15 cellular contexts compared by ENCODE assay signal in the genomic region with DNA sequence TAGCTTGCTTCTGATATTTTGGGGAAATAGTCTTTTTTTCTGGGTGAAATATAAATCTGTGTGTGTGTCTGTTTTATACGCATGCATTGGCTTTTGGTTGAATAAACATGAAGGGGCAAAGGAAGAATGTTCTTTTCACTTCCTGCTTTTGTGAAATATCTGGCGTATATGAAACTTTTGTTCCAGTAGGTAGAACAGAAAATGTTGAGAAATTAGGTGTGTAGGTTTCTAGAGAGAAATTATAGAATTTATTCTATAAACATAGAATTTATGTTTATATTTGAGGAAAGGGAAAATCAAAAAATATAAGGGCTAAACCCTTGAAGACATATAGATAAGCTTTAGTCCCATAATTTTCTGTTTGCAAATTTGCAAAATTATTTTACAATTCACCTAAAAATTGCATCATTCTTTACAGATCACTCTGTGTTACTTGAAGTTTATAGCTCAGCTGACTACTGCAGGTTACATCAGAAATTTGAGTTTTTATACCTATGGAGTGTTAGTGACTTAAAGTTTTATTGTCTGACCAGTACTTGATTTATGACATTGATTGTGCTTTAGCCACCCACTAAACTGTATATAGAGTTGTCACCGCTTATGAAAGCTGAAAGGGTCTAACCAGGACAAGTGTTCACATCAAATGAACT.
A peak's percentile ranks its signal among the peaks of the same experiment; 100 is the strongest.
DNase-seq lines count a peak whose midpoint lies in the region; ATAC-seq and TF ChIP-seq lines count a peak whose summit lies in the region.
"Had no signal": no experiment of that assay in that cellular context is flagged by ENCODE, and none has a peak within 500 bp of the region (broad histone marks: within the 10 kb centered on the region; RNA-seq: fewer than 3 reads in every experiment).

No MANE protein-coding gene starts in this region.

- no peak overlapping the region for H2AFZ ChIP-seq in GM23338

- no peak overlapping the region for H3K4me3 Mint-ChIP-seq in GM23338
- H3K4me3 Mint-ChIP-seq in activated B cell treated with CpG ODN at 0.5 μM for 24 hours, result peak overlapping the region; percentile 54
- H3K4me3 Mint-ChIP-seq in memory B cell, result no peak overlapping the region
- H3K4me3 Mint-ChIP-seq in activated T-helper 17 cell treated with anti-CD3 and anti-CD28 coated beads, Interleukin-2, amount 50 U/mL, for 72 hours, result no peak overlapping the region
- H3K4me3 Mint-ChIP-seq: CD8-positive, alpha-beta memory T cell had no signal

- H3K9me3 Mint-ChIP-seq in GM23338 (peaks cover 12% of the 10 kb centered on the region; the same call in 2 of the 3 replicates), activated B cell treated with CpG ODN at 0.5 μM for 24 hours (peaks cover 6% of the 10 kb centered on the region), memory B cell (no peaks in the 10 kb centered on the region)
- no peaks in the 10 kb centered on the region for H3K9me3 Mint-ChIP-seq in activated T-helper 17 cell treated with anti-CD3 and anti-CD28 coated beads, Interleukin-2, amount 50 U/mL, for 72 hours
- H3K9me3 Mint-ChIP-seq: CD8-positive, alpha-beta memory T cell had no signal

- H3K4me2 ChIP-seq in GM23338, result no peak overlapping the region

- no peak overlapping the region for H3K4me3 ChIP-seq in GM23338
- H3K4me3 ChIP-seq in upper lobe of right lung, result no peak overlapping the region
- H3K4me3 ChIP-seq: MG63 had no signal

- H3K27ac ChIP-seq in GM23338 (ENCODE audit: low read depth) (no peak overlapping the region), upper lobe of right lung (no peak overlapping the region)

- H3K4me1 Mint-ChIP-seq in GM23338, result no peaks in the 10 kb centered on the region
- H3K4me1 Mint-ChIP-seq in activated B cell treated with CpG ODN at 0.5 μM for 24 hours, result peaks cover 51% of the 10 kb centered on the region
- peaks cover 19% of the 10 kb centered on the region for H3K4me1 Mint-ChIP-seq in memory B cell
- H3K4me1 Mint-ChIP-seq in activated T-helper 17 cell treated with anti-CD3 and anti-CD28 coated beads, Interleukin-2, amount 50 U/mL, for 72 hours, result peaks cover 9% of the 10 kb centered on the region

- POLR2A ChIA-PET in activated B cell treated with CpG ODN at 0.5 μM for 24 hours (lab: Charles Lee), result interaction anchor here (0.6 to 3.2 kb wide), 11 partner anchors 8 to 179 kb away, joined by 3 to 56 read pairs (median 3); a partner anchor contains a TSS

- H3K4me1 ChIP-seq in GM23338 (ENCODE audit: insufficient read depth) (no peaks in the 10 kb centered on the region), upper lobe of right lung (no peaks in the 10 kb centered on the region)

- H3K27me3 Mint-ChIP-seq in GM23338 (ENCODE audit: insufficient read depth, low read depth, poor library complexity), result no peaks in the 10 kb centered on the region
- no peaks in the 10 kb centered on the region for H3K27me3 Mint-ChIP-seq in activated B cell treated with CpG ODN at 0.5 μM for 24 hours
- no peaks in the 10 kb centered on the region for H3K27me3 Mint-ChIP-seq in memory B cell
- no peaks in the 10 kb centered on the region for H3K27me3 Mint-ChIP-seq in activated T-helper 17 cell treated with anti-CD3 and anti-CD28 coated beads, Interleukin-2, amount 50 U/mL, for 72 hours
- H3K27me3 Mint-ChIP-seq: CD8-positive, alpha-beta memory T cell had no signal

- TF ChIP-seq CTCF in GM23338 (conservative IDR thresholded peaks at IDR 0.05; ENCODE audit: low read depth in 2 of 2) (no peak), activated B cell treated with CpG ODN at 0.5 μM for 24 hours (IDR thresholded peaks at IDR 0.05) (no peak), upper lobe of right lung (IDR thresholded peaks at IDR 0.05) (no peak)

- no peaks in the 10 kb centered on the region for H3K79me2 ChIP-seq in GM23338 (replicated peaks; ENCODE audit: insufficient read depth)

- H3K27me3 ChIP-seq in GM23338 (ENCODE audit: insufficient read depth), result no peaks in the 10 kb centered on the region
- no peaks in the 10 kb centered on the region for H3K27me3 ChIP-seq in upper lobe of right lung
- H3K27me3 ChIP-seq: MG63 had no signal

- CTCF ChIA-PET in activated B cell treated with CpG ODN at 0.5 μM for 24 hours (lab: Charles Lee), result interaction anchor here (1.1 to 1.4 kb wide), 2 partner anchors 48 to 162 kb away, joined by 3 to 4 read pairs; no protein-coding TSS in a partner anchor

- ATAC-seq in GM23338, result no peak
- ATAC-seq in activated B cell treated with CpG ODN at 0.5 μM for 24 hours (ENCODE audit: low read depth), result peak; percentile 85
- ATAC-seq in memory B cell (ENCODE audit: low read depth), result peak; percentile 88
- ATAC-seq in activated T-helper 17 cell treated with anti-CD3 and anti-CD28 coated beads, Interleukin-2, amount 50 U/mL, for 72 hours (replicated peaks), result no peak
- no peak for ATAC-seq in upper lobe of right lung

- H3F3A ChIP-seq in GM23338 (replicated peaks; ENCODE audit: low read depth), result no peaks in the 10 kb centered on the region

- H4K20me1 ChIP-seq in GM23338 (replicated peaks; ENCODE audit: insufficient read depth), result no peaks in the 10 kb centered on the region

- intact Hi-C loops in activated B cell treated with CpG ODN at 0.5 μM for 24 hours (cut with micrococcal nuclease), result loop anchor here (1.0 to 10.0 kb wide), 7 partner anchors 11 to 376 kb away; a partner anchor contains a TSS
- intact Hi-C loops in upper lobe of right lung (cut with DNase I), result no loop called here

- H3K36me3 Mint-ChIP-seq in GM23338 (ENCODE audit: low read depth) (peaks cover 17% of the 10 kb centered on the region; the same call in 2 of the 3 replicates), activated B cell treated with CpG ODN at 0.5 μM for 24 hours (ENCODE audit: low read depth) (peaks cover 39% of the 10 kb centered on the region), memory B cell (peaks cover 19% of the 10 kb centered on the region)
- peaks cover 14% of the 10 kb centered on the region for H3K36me3 Mint-ChIP-seq in activated T-helper 17 cell treated with anti-CD3 and anti-CD28 coated beads, Interleukin-2, amount 50 U/mL, for 72 hours (ENCODE audit: low read depth)

- H3K27ac Mint-ChIP-seq in GM23338 (0 out of 2 replicates have a peak overlapping the region, but pooled peaks have one; percentile 31), activated B cell treated with CpG ODN at 0.5 μM for 24 hours (peak overlapping the region; percentile 92), memory B cell (peak overlapping the region; percentile 73)
- no peak overlapping the region for H3K27ac Mint-ChIP-seq in activated T-helper 17 cell treated with anti-CD3 and anti-CD28 coated beads, Interleukin-2, amount 50 U/mL, for 72 hours

- H3K36me3 ChIP-seq in GM23338 (ENCODE audit: insufficient read depth) (no peaks in the 10 kb centered on the region), upper lobe of right lung (no peaks in the 10 kb centered on the region)
- H3K36me3 ChIP-seq: MG63 had no signal

- no peaks in the 10 kb centered on the region for H3K9me2 ChIP-seq in GM23338 (ENCODE audit: insufficient read depth)

- H3K9me3 ChIP-seq in upper lobe of right lung, result no peaks in the 10 kb centered on the region

- DNase-seq in NOMO-1 treated with DMSO at 0.1 percent for 48 hours (lab: John Stamatoyannopoulos, UW; ENCODE audit: unreplicated experiment) (peak; percentile 56), NOMO-1 treated with dmso at 0.1 percent for 144 hours (lab: John Stamatoyannopoulos, UW; ENCODE audit: unreplicated experiment) (no peak), GM23338 (ENCODE audit: low spot score) (no peak), activated B cell treated with CpG ODN at 0.5 μM for 24 hours (no peak), memory B cell (ENCODE audit: low spot score in 2 of 2) (peak in 1 of 2 donors; percentile 12), upper lobe of right lung (no peak), glomerular visceral epithelial cell (ENCODE audit: extremely low spot score) (no peak)
- DNase-seq: activated CD4-positive, CD25-positive, alpha-beta regulatory T cell; foreskin melanocyte; mesendoderm; MG63; NCI-H2171; nucleus accumbens had no signal

TF ChIP-seq in GM23338, 12 proteins besides CTCF, POLR2A, EP300 and RAD21:
- no peak for TF ChIP-seq ZNF331 (CRISPR knock-in tag; IDR thresholded peaks at IDR 0.05; ENCODE audit: low read depth)
- TF ChIP-seq POLR2AphosphoS5 (IDR thresholded peaks at IDR 0.05; ENCODE audit: low read depth), result no peak
TF ChIP-seq in GM23338: peak in this region for 0.

Comparison
In these comparisons a context has a peak if more than half of its experiments do, and no peak if none do; other contexts are left out.
1. ATAC-seq: peak in activated B cell treated with CpG ODN at 0.5 μM for 24 hours (single experiment) and memory B cell (single experiment); none in GM23338 (single experiment), activated T-helper 17 cell treated with anti-CD3 and anti-CD28 coated beads, Interleukin-2, amount 50 U/mL, for 72 hours (single experiment) and upper lobe of right lung (single experiment).